In the genomic region with DNA sequence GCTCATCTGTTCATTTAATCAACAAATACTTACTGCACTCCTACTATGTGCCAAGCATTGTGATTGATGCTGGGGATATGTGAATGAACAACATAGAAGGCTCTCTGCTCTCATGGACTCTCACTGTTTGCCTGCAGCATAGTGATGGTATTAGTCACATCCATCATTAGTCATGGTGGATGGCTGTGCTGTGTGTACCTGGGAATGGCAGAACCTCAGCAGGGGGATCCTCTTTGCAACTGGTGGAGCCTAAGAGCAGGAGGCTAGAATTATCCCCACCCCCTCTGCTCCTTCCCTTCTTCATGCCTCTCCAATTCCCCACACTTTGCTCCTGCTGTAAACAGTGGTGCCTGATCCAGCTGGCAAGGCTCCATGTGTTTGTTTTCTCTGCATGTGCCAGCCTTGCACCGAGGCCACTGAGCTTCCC, we compare ENCODE assay signal across 9 cellular contexts. TPM values are rescaled to one million over a fixed set of nuclear protein-coding genes. Genes with fewer than 3 reads are reported as not detected.
DNase-seq lines count a peak whose midpoint lies in the region; ATAC-seq and TF ChIP-seq lines count a peak whose summit lies in the region.
"Had no signal": no experiment of that assay in that cellular context is flagged by ENCODE, and none has a peak within 500 bp of the region (broad histone marks: within the 10 kb centered on the region; RNA-seq: fewer than 3 reads in every experiment).

No MANE protein-coding gene starts in this region.

- intact Hi-C loops in HCT116 (cut with micrococcal nuclease): no loop called here
- intact Hi-C loops in left ventricle myocardium superior (cut with micrococcal nuclease): no loop called here

- H3K4me1 ChIP-seq in HCT116 (ENCODE audit: control insufficient read depth in 1 of 2, insufficient read depth in 2 of 2, low read length in 2 of 2): peaks cover 10 to 16% of the 10 kb centered on the region in 2 experiments

- no peak for TF ChIP-seq POLR2A in HCT116 (IDR thresholded peaks at IDR 0.05; ENCODE audit: borderline replicate concordance, extremely low read depth, insufficient read depth, insufficient read length)

- ATAC-seq in HCT116: peak; percentile 99
- no peak for ATAC-seq in left ventricle myocardium superior
- ATAC-seq in HG02970 (IDR thresholded peaks at IDR 0.05; ENCODE audit: low FRiP score, unreplicated experiment): no peak
- no peak for ATAC-seq in GM21619 (IDR thresholded peaks at IDR 0.05; ENCODE audit: unreplicated experiment)

- no TSS peak for BruUV-seq in HCT116 (replicated peaks; lab: Mats Ljungman, UMichigan)

- no peaks in the 10 kb centered on the region for H3K79me2 ChIP-seq in HCT116 (ENCODE audit: insufficient read depth, low read length)

- 0 out of 2 replicates have a peak overlapping the region, but pooled peaks have one; percentile 14 for H3K9ac ChIP-seq in HCT116 (ENCODE audit: low read length)

- no peak for TF ChIP-seq RAD21 in HCT116 (IDR thresholded peaks at IDR 0.05; ENCODE audit: low read depth)

- H3K4me3 ChIP-seq in HCT116 (replicated peaks in 1 of 2; ENCODE audit: low read depth in 1 of 2, low read length in 2 of 2): peak overlapping the region in 1 of 2 experiments; percentile 17; a peak in 1 of 4 replicates
- no peak overlapping the region for H3K4me3 ChIP-seq in epithelial cell of proximal tubule (ENCODE audit: low read depth, low read length)
- H3K4me3 ChIP-seq in skeletal muscle cell (ENCODE audit: low read depth, low read length): no peak overlapping the region
- H3K4me3 ChIP-seq: dorsolateral prefrontal cortex had no signal

- peak overlapping the region; percentile 64 for H3K4me2 ChIP-seq in HCT116 (ENCODE audit: low read length)

- no peak overlapping the region for H3K27ac ChIP-seq in HCT116 (ENCODE audit: low read depth, low read length)
- H3K27ac ChIP-seq: dorsolateral prefrontal cortex had no signal

- peak overlapping the region; percentile 49 for H2AFZ ChIP-seq in HCT116 (ENCODE audit: low read depth, low read length, poor library complexity, severe bottlenecking)

- POLR2A ChIA-PET in HCT116 (lab: Charles Lee): no interaction called here

- H3K36me3 ChIP-seq in HCT116 (ENCODE audit: control insufficient read depth in 1 of 2, insufficient read depth in 2 of 2, low read length in 2 of 2): no peaks in the 10 kb centered on the region

- H3K27me3 ChIP-seq in HCT116 (ENCODE audit: insufficient read depth, low read length): no peaks in the 10 kb centered on the region
- H3K27me3 ChIP-seq: dorsolateral prefrontal cortex had no signal

- CTCF ChIA-PET in HCT116 (lab: Charles Lee): no interaction called here

- in situ Hi-C loops in KBM-7 (cut with MboI; ENCODE audit: low pct_unique_long_range_greater_than_20kb, low sequenced_read_pairs): no loop called here

- no peaks in the 10 kb centered on the region for H3K9me2 ChIP-seq in HCT116 (ENCODE audit: insufficient read depth)

- no peaks in the 10 kb centered on the region for H4K20me1 ChIP-seq in HCT116 (ENCODE audit: insufficient read depth)

- RAD21 ChIA-PET in HCT116 (lab: Charles Lee; ENCODE audit: low non-redundant PET in 1 of 2, low total read pairs in 2 of 2, uncharacterized antibody in 2 of 2, unreplicated experiment in 2 of 2): no interaction called here

- H3K9me3 ChIP-seq in HCT116 (ENCODE audit: control insufficient read depth in 1 of 2, insufficient read depth in 1 of 2, low read depth in 1 of 2, low read length in 2 of 2): no peaks in the 10 kb centered on the region

- TF ChIP-seq CTCF in HCT116 (IDR thresholded peaks at IDR 0.05 in 2 of 3, conservative IDR thresholded peaks at IDR 0.05 in 1 of 3; ENCODE audit: borderline replicate concordance in 1 of 3, insufficient read depth in 1 of 3, low read depth in 2 of 3, low read length in 2 of 3): no peak
- TF ChIP-seq CTCF in epithelial cell of proximal tubule (conservative IDR thresholded peaks at IDR 0.05; ENCODE audit: low read depth, low read length): no peak

- DNase-seq in HCT116 (ENCODE audit: low read depth, low spot score) (peak; percentile 50), NCI-H446 (lab: John Stamatoyannopoulos, UW) (peak; percentile 79 to 88), epithelial cell of proximal tubule (ENCODE audit: low read depth) (peak; percentile 89), skeletal muscle cell (ENCODE audit: low read depth) (peak; percentile 77), KBM-7 (no peak), left ventricle myocardium superior (no peak)

TF ChIP-seq in HCT116, 20 proteins besides CTCF, POLR2A, EP300 and RAD21:
- TF ChIP-seq EGR1 (IDR thresholded peaks at IDR 0.05; ENCODE audit: low read depth): no peak
- peak; percentile 84 for TF ChIP-seq FOSL1 (IDR thresholded peaks at IDR 0.05; ENCODE audit: low read depth)
- no peak for TF ChIP-seq ZFX (IDR thresholded peaks at IDR 0.05)
- TF ChIP-seq, protein P1, sequence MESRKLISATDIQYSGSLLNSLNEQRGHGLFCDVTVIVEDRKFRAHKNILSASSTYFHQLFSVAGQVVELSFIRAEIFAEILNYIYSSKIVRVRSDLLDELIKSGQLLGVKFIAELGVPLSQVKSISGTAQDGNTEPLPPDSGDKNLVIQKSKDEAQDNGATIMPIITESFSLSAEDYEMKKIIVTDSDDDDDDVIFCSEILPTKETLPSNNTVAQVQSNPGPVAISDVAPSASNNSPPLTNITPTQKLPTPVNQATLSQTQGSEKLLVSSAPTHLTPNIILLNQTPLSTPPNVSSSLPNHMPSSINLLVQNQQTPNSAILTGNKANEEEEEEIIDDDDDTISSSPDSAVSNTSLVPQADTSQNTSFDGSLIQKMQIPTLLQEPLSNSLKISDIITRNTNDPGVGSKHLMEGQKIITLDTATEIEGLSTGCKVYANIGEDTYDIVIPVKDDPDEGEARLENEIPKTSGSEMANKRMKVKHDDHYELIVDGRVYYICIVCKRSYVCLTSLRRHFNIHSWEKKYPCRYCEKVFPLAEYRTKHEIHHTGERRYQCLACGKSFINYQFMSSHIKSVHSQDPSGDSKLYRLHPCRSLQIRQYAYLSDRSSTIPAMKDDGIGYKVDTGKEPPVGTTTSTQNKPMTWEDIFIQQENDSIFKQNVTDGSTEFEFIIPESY (IDR thresholded peaks at IDR 0.05; ENCODE audit: extremely low read depth, insufficient replicate concordance, low read length): no peak
- TF ChIP-seq, protein P2, sequence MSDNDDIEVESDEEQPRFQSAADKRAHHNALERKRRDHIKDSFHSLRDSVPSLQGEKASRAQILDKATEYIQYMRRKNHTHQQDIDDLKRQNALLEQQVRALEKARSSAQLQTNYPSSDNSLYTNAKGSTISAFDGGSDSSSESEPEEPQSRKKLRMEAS (IDR thresholded peaks at IDR 0.05): 0 out of 2 replicates have a peak, but pooled peaks have one; percentile 39
- no peak for TF ChIP-seq SRF (IDR thresholded peaks at IDR 0.05; ENCODE audit: low read depth)
- TF ChIP-seq CEBPB (IDR thresholded peaks at IDR 0.05; ENCODE audit: low read depth): no peak
- TF ChIP-seq ELF1 (IDR thresholded peaks at IDR 0.05; ENCODE audit: borderline replicate concordance, low read depth): no peak
- TF ChIP-seq EZH2 (IDR thresholded peaks at IDR 0.05): no peak
- TF ChIP-seq, protein P3, sequence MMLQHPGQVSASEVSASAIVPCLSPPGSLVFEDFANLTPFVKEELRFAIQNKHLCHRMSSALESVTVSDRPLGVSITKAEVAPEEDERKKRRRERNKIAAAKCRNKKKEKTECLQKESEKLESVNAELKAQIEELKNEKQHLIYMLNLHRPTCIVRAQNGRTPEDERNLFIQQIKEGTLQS (IDR thresholded peaks at IDR 0.05): no peak
- no peak for TF ChIP-seq TCF7L2 (IDR thresholded peaks at IDR 0.05; ENCODE audit: borderline replicate concordance, extremely low read depth, insufficient read depth, insufficient read length)
- TF ChIP-seq ZNF274 (IDR thresholded peaks at IDR 0.05; ENCODE audit: low read depth, low read length): no peak
- TF ChIP-seq EZH2phosphoT487 (IDR thresholded peaks at IDR 0.05; ENCODE audit: borderline replicate concordance): no peak
- TF ChIP-seq SP1 (IDR thresholded peaks at IDR 0.05; ENCODE audit: low read depth): no peak
- TF ChIP-seq POLR2AphosphoS5 (IDR thresholded peaks at IDR 0.05; ENCODE audit: low read depth, low read length): no peak
- TF ChIP-seq, protein P4, sequence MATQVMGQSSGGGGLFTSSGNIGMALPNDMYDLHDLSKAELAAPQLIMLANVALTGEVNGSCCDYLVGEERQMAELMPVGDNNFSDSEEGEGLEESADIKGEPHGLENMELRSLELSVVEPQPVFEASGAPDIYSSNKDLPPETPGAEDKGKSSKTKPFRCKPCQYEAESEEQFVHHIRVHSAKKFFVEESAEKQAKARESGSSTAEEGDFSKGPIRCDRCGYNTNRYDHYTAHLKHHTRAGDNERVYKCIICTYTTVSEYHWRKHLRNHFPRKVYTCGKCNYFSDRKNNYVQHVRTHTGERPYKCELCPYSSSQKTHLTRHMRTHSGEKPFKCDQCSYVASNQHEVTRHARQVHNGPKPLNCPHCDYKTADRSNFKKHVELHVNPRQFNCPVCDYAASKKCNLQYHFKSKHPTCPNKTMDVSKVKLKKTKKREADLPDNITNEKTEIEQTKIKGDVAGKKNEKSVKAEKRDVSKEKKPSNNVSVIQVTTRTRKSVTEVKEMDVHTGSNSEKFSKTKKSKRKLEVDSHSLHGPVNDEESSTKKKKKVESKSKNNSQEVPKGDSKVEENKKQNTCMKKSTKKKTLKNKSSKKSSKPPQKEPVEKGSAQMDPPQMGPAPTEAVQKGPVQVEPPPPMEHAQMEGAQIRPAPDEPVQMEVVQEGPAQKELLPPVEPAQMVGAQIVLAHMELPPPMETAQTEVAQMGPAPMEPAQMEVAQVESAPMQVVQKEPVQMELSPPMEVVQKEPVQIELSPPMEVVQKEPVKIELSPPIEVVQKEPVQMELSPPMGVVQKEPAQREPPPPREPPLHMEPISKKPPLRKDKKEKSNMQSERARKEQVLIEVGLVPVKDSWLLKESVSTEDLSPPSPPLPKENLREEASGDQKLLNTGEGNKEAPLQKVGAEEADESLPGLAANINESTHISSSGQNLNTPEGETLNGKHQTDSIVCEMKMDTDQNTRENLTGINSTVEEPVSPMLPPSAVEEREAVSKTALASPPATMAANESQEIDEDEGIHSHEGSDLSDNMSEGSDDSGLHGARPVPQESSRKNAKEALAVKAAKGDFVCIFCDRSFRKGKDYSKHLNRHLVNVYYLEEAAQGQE (IDR thresholded peaks at IDR 0.05; ENCODE audit: low read depth): no peak
- TF ChIP-seq SIN3A (IDR thresholded peaks at IDR 0.05; ENCODE audit: low read depth): no peak; the same call in 1 of the 2 replicates
- peak; percentile 42 for TF ChIP-seq YY1 (IDR thresholded peaks at IDR 0.05; ENCODE audit: extremely low read depth, insufficient replicate concordance, low read depth, low read length)
- peak; percentile 81 for TF ChIP-seq JUND (IDR thresholded peaks at IDR 0.05)
- peak; percentile 64 for TF ChIP-seq CBX3 (IDR thresholded peaks at IDR 0.05; ENCODE audit: low read depth)

RNA-seq across cellular contexts. Expression of a gene that starts 20.5 kb away (rescaled TPM):
- total RNA-seq in HCT116 (2021; ENCODE audit: unreplicated experiment): 3.3 TPM
- 1.2 and 2.0 TPM in 2 replicates for polyA plus RNA-seq in HCT116 (2012)
- 1.0 and 3.5 TPM in 2 replicates for total RNA-seq in epithelial cell of proximal tubule
- total RNA-seq in left ventricle myocardium superior: 5.5 TPM

Comparison
In these comparisons a context has a peak if more than half of its experiments do, and no peak if none do; other contexts are left out.
1. DNase-seq: peak in HCT116 (single experiment), NCI-H446 (2 of 2), epithelial cell of proximal tubule (single experiment) and skeletal muscle cell (single experiment); none in KBM-7 (single experiment) and left ventricle myocardium superior (single experiment).